ENCODE assay signal across 1 cellular context in genomic region chr11:85821636-85822035, GRCh38.
TF ChIP-seq lines count a peak whose summit lies in the region.

No MANE protein-coding gene starts in this region.

TF ChIP-seq in IMR-90, 13 proteins besides CTCF, POLR2A, EP300 and RAD21:
- no peak for TF ChIP-seq USF2 (IDR thresholded peaks at IDR 0.05; ENCODE audit: low read depth, low read length)
- no peak for TF ChIP-seq ELK1 (IDR thresholded peaks at IDR 0.05; ENCODE audit: borderline replicate concordance, low read depth, low read length)
- no peak for TF ChIP-seq NFE2L2 (IDR thresholded peaks at IDR 0.05; ENCODE audit: low read depth, low read length)
- TF ChIP-seq MAZ (IDR thresholded peaks at IDR 0.05; ENCODE audit: borderline replicate concordance, low read depth, low read length), result no peak
- TF ChIP-seq BHLHE40 (IDR thresholded peaks at IDR 0.05; ENCODE audit: low read depth, low read length), result no peak
